18 cellular contexts compared by ENCODE assay signal in the genomic region with DNA sequence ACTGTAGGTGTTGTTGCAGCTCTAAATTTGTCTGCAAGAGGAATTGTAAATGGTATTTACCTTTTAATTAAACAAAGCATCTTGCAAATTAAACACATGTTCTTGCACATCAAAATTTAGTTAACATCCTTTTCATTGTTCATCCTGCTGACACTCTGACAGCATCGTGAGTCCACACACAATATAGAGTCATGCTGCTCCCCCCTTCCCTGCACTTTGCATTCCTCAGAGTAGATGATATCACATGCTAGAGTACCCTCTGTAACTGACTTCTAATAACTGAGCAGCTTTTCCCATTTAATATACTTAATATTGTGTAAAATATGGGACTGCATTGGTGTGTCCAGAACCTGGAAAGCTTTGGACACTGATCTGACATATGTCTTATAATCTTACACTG.
"Had no signal": no experiment of that assay in that cellular context is flagged by ENCODE, and none has a peak within 500 bp of the region (broad histone marks: within the 10 kb centered on the region; RNA-seq: fewer than 3 reads in every experiment).

No MANE protein-coding gene starts in this region.

- H2AFZ ChIP-seq: neural progenitor cell had no signal

- H3K4me1 ChIP-seq: breast epithelium, heart left ventricle, neural progenitor cell had no signal

- DNase-seq: activated CD4-positive, alpha-beta T cell treated with anti-CD3 and anti-CD28 coated beads, Interleukin-2, amount 10 ng/mL, durations not matched to agents 7 days and 5 days; activated CD8-positive, alpha-beta memory T cell treated with anti-CD3 and anti-CD28 coated beads, Interleukin-2, amount 50 U/mL, for 48 hours; activated naive CD8-positive, alpha-beta T cell treated with anti-CD3 and anti-CD28 coated beads, Interleukin-2, amount 10 ng/mL, durations not matched to agents 7 days and 5 days; cerebellar nuclear complex; effector memory CD4-positive, alpha-beta T cell; heart left ventricle; immature natural killer cell; midbrain; ovary; spleen; stimulated activated CD4-positive, alpha-beta T cell treated with anti-CD3 and anti-CD28 coated beads, Interleukin-1b, Interleukin-23, amount 100 ng/mL, for 48 hours; stimulated activated naive CD8-positive, alpha-beta T cell treated with anti-CD3 and anti-CD28 coated beads, Interleukin-15, amount 100 ng/mL, for 72 hours had no signal

- H3K27me3 ChIP-seq: breast epithelium, ovary had no signal

- H3K9me3 ChIP-seq: breast epithelium, heart left ventricle, ovary, spleen had no signal

- H3K36me3 ChIP-seq: breast epithelium, heart left ventricle, neural progenitor cell, ovary, spleen had no signal

- FAIRE-seq: frontal cortex had no signal

- ATAC-seq: heart left ventricle; sciatic nerve; stimulated activated naive CD8-positive, alpha-beta T cell treated with anti-CD3 and anti-CD28 coated beads, Interleukin-15, amount 100 ng/mL, for 72 hours had no signal

- H3K9ac ChIP-seq: neural progenitor cell had no signal

- H3K4me3 ChIP-seq: breast epithelium, heart left ventricle, lung, neural progenitor cell, ovary, spleen had no signal

- H3K27ac ChIP-seq: breast epithelium, epithelial cell of prostate, heart left ventricle, neural progenitor cell, ovary, spleen had no signal

- H3K4me2 ChIP-seq: neural progenitor cell had no signal
